In the genomic region with DNA sequence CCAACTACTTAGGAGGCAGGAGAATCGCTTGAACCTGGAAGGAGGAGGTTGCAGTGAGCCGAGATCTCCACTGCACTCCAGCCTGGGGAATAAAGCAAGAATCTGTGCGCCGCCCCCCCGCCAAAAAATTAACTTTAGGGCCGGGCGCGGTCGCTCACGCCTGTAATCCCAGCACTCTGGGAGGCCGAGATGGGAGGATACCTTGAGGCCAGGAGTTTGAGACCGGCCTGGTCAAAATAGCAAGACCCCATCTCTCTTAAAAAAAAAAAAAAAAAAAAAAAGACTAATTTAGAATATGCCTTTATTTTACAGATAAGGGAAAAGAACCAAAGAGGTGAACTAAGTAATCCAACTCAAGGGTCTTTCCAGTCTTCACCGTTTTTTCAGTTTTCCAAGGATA, we compare ENCODE assay signal across 8 cellular contexts.
DNase-seq lines count a peak whose midpoint lies in the region; TF ChIP-seq lines count a peak whose summit lies in the region.

No MANE protein-coding gene starts in this region.

- peaks cover 47% of the 10 kb centered on the region for H3K36me3 ChIP-seq in SK-N-MC (ENCODE audit: insufficient read depth, low read length)

- no peak for DNase-seq in SK-N-MC (ENCODE audit: low read depth, low spot score)
- no peak for DNase-seq in fibroblast of pulmonary artery (ENCODE audit: low read depth)
- DNase-seq in retinal pigment epithelial cell (ENCODE audit: low read depth) = no peak
- DNase-seq in NCI-H774 (lab: John Stamatoyannopoulos, UW) = no peak
- no peak for DNase-seq in GF-D8 (lab: John Stamatoyannopoulos, UW)
- DNase-seq in COLO829 (ENCODE audit: low spot score) = no peak
- no peak for DNase-seq in stimulated activated CD4-positive, alpha-beta T cell treated with anti-CD3 and anti-CD28 coated beads, Interleukin-4, amount 100 ng/mL, for 24 hours

- no peak overlapping the region for H3K27ac ChIP-seq in SK-N-MC

- TF ChIP-seq CTCF in fibroblast of pulmonary artery (IDR thresholded peaks at IDR 0.05; ENCODE audit: low read length, missing control alignments) = no peak
- TF ChIP-seq CTCF in retinal pigment epithelial cell (conservative IDR thresholded peaks at IDR 0.05; ENCODE audit: low read depth, low read length) = no peak

- H3K4me3 ChIP-seq in GM08714 (ENCODE audit: low read length) (peak overlapping the region; percentile 97), SK-N-MC (peak overlapping the region; percentile 84), fibroblast of pulmonary artery (replicated peaks; ENCODE audit: low read depth, low read length) (peak overlapping the region; percentile 96), retinal pigment epithelial cell (ENCODE audit: low read length) (peak overlapping the region; percentile 99)

- peak overlapping the region; percentile 89 for H3K9ac ChIP-seq in SK-N-MC (ENCODE audit: insufficient read length)

- H3K9me3 ChIP-seq in SK-N-MC (ENCODE audit: low read depth, low read length) = no peaks in the 10 kb centered on the region
